8 cellular contexts compared by ENCODE assay signal in genomic region chr22:50530857-50531545, GRCh38. TPM values are rescaled to one million over a fixed set of nuclear protein-coding genes. Genes with fewer than 3 reads are reported as not detected.
A peak's percentile ranks its signal among the peaks of the same experiment; 100 is the strongest.
DNase-seq lines count a peak whose midpoint lies in the region; ATAC-seq and TF ChIP-seq lines count a peak whose summit lies in the region.

No MANE protein-coding gene starts in this region.

- TF ChIP-seq CTCF in WERI-Rb-1 (IDR thresholded peaks at IDR 0.05; ENCODE audit: low read depth, low read length), result no peak

- no peaks in the 10 kb centered on the region for H3K9me3 Mint-ChIP-seq in naive thymus-derived CD4-positive, alpha-beta T cell

- H3K27ac Mint-ChIP-seq in naive thymus-derived CD4-positive, alpha-beta T cell, result peak overlapping the region; percentile 67 to 100 (median 90)

- POLR2A ChIA-PET in naive thymus-derived CD4-positive, alpha-beta T cell (lab: Charles Lee), result interaction anchor here (0.6 to 2.4 kb wide), 5 partner anchors 9 to 90 kb away, joined by 5 to 16 read pairs (median 9); partner anchors contain the start of gene SYCE3

- DNase-seq in NCI-H524 (lab: John Stamatoyannopoulos, UW) (peak; percentile 32 to 58), NCI-H524 treated with DMSO at 0.1 percent for 48 hours (lab: John Stamatoyannopoulos, UW) (no peak), NCI-H748 (lab: John Stamatoyannopoulos, UW; ENCODE audit: unreplicated experiment) (peak; percentile 80), activated T-cell treated with anti-CD3 and anti-CD28 coated beads for 24 hours (ENCODE audit: low read depth) (peak; percentile 77), erythroblast (lab: John Stamatoyannopoulos, UW) (peak; percentile 71 to 77), WERI-Rb-1 (no peak)
- DNase-seq in naive thymus-derived CD4-positive, alpha-beta T cell, result peak in 7 of 9 donors; percentile 46 to 85 (median 57)
- peak; percentile 85 for DNase-seq in stimulated activated naive CD4-positive, alpha-beta T cell treated with Interleukin-2 at 50 U/mL for 16 hours (lab: John Stamatoyannopoulos, UW)

- peak; percentile 36 for TF ChIP-seq POLR2A in erythroblast (IDR thresholded peaks at IDR 0.05; ENCODE audit: low read length)

- no peaks in the 10 kb centered on the region for H3K27me3 ChIP-seq in naive thymus-derived CD4-positive, alpha-beta T cell (ENCODE audit: control insufficient read depth in 2 of 2, insufficient read depth in 2 of 2, low read length in 2 of 2)
- H3K27me3 ChIP-seq in WERI-Rb-1 (ENCODE audit: insufficient read depth, low read depth, severe bottlenecking), result no peaks in the 10 kb centered on the region

- no peaks in the 10 kb centered on the region for H3K9me3 ChIP-seq in naive thymus-derived CD4-positive, alpha-beta T cell (ENCODE audit: control insufficient read depth in 2 of 3, low read length in 3 of 3)
- H3K9me3 ChIP-seq in WERI-Rb-1 (ENCODE audit: severe bottlenecking), result peaks cover 11% of the 10 kb centered on the region

- peaks cover 5 to 14% of the 10 kb centered on the region in 2 donors for H3K4me1 ChIP-seq in naive thymus-derived CD4-positive, alpha-beta T cell (ENCODE audit: control insufficient read depth in 2 of 2, insufficient read depth in 2 of 2, low read length in 2 of 2)

- H3K4me1 Mint-ChIP-seq in naive thymus-derived CD4-positive, alpha-beta T cell, result peaks cover 0 to 49% (median 30%) of the 10 kb centered on the region in 7 donors

- no peaks in the 10 kb centered on the region for H3K36me3 ChIP-seq in naive thymus-derived CD4-positive, alpha-beta T cell (ENCODE audit: control insufficient read depth in 2 of 3, insufficient read depth in 3 of 3, low read length in 3 of 3)
- H3K36me3 ChIP-seq in WERI-Rb-1, result no peaks in the 10 kb centered on the region

- peak overlapping the region; percentile 84 for H3K27ac ChIP-seq in naive thymus-derived CD4-positive, alpha-beta T cell (ENCODE audit: low read depth, low read length)
- H3K27ac ChIP-seq in WERI-Rb-1, result no peak overlapping the region

- peak; percentile 60 for ATAC-seq in naive thymus-derived CD4-positive, alpha-beta T cell

- intact Hi-C loops in naive thymus-derived CD4-positive, alpha-beta T cell (cut with micrococcal nuclease), result loop anchor here (1.0 to 10.0 kb wide), 7 partner anchors 8 to 566 kb away; partner anchors contain the start of genes SYCE3 (in 2 of the 2), KLHDC7B (in 1 of the 2), NCAPH2 (in 1 of the 2) and PIM3 (in 1 of the 2)

- H3K36me3 Mint-ChIP-seq in naive thymus-derived CD4-positive, alpha-beta T cell, result peaks cover 0 to 23% (median 0%) of the 10 kb centered on the region in 5 donors

- CTCF ChIA-PET in naive thymus-derived CD4-positive, alpha-beta T cell (lab: Charles Lee), result no interaction called here

- H3K4me3 ChIP-seq in naive thymus-derived CD4-positive, alpha-beta T cell (ENCODE audit: low read length), result peak overlapping the region; percentile 86
- no peak overlapping the region for H3K4me3 ChIP-seq in WERI-Rb-1 (ENCODE audit: low read depth, low read length)

- peaks cover 0 to 5% (median 0%) of the 10 kb centered on the region in 5 donors for H3K27me3 Mint-ChIP-seq in naive thymus-derived CD4-positive, alpha-beta T cell

- peak overlapping the region; percentile 80 to 96 (median 87) for H3K4me3 Mint-ChIP-seq in naive thymus-derived CD4-positive, alpha-beta T cell

RNA-seq across cellular contexts. Expression of gene TYMP, which starts 1.2 kb away (rescaled TPM):
- total RNA-seq in naive thymus-derived CD4-positive, alpha-beta T cell, result 100 to 1,000 TPM in 2 of 5 experiments, 10 to 100 TPM in 1, 1 to 10 TPM in 2; 5.4 to 161 (median 20.4) TPM
- polyA plus RNA-seq in naive thymus-derived CD4-positive, alpha-beta T cell, result 1 to 10 TPM; 2.7 to 2.8 TPM

RNA-seq across cellular contexts. Expression of gene SCO2, which starts 5.6 kb away (rescaled TPM):
- 10 to 100 TPM in 1 of 5 experiments, 1 to 10 TPM in 4; 2.2 to 12.0 (median 5.5) TPM for total RNA-seq in naive thymus-derived CD4-positive, alpha-beta T cell
- 1 to 10 TPM; 4.9 to 9.4 TPM for polyA plus RNA-seq in naive thymus-derived CD4-positive, alpha-beta T cell

RNA-seq across cellular contexts. Expression of gene KLHDC7B, which starts 14.7 kb away (rescaled TPM):
- 10 to 100 TPM in 1 of 5 experiments, 1 to 10 TPM in 4; 4.4 to 17.2 (median 6.8) TPM for total RNA-seq in naive thymus-derived CD4-positive, alpha-beta T cell
- 10 to 100 TPM in 1 of 2 donors, 1 to 10 TPM in 1; 7.8 to 10.0 TPM for polyA plus RNA-seq in naive thymus-derived CD4-positive, alpha-beta T cell

RNA-seq across cellular contexts. Expression of gene NCAPH2, which starts 23.0 kb away (rescaled TPM):
- total RNA-seq in naive thymus-derived CD4-positive, alpha-beta T cell, result 100 to 1,000 TPM in 2 of 5 experiments, 10 to 100 TPM in 3; 74.3 to 135 (median 91.1) TPM
- 10 to 100 TPM; 37.8 to 46.6 TPM for polyA plus RNA-seq in naive thymus-derived CD4-positive, alpha-beta T cell

RNA-seq across cellular contexts. Expression of gene LMF2, which starts 23.5 kb away (rescaled TPM):
- 100 to 1,000 TPM; 101 to 133 (median 118) TPM for total RNA-seq in naive thymus-derived CD4-positive, alpha-beta T cell
- polyA plus RNA-seq in naive thymus-derived CD4-positive, alpha-beta T cell, result 10 to 100 TPM; 15.0 to 25.5 TPM

Comparison
In these comparisons a context has a peak if more than half of its experiments do, and no peak if none do; other contexts are left out.
1. DNase-seq: peak in NCI-H524 (2 of 2), NCI-H748 (single experiment), activated T-cell treated with anti-CD3 and anti-CD28 coated beads for 24 hours (single experiment), erythroblast (2 of 2), naive thymus-derived CD4-positive, alpha-beta T cell (7 of 9) and stimulated activated naive CD4-positive, alpha-beta T cell treated with Interleukin-2 at 50 U/mL for 16 hours (single experiment); none in NCI-H524 treated with DMSO at 0.1 percent for 48 hours (single experiment) and WERI-Rb-1 (single experiment).